37 cellular contexts compared by ENCODE assay signal in the genomic region with DNA sequence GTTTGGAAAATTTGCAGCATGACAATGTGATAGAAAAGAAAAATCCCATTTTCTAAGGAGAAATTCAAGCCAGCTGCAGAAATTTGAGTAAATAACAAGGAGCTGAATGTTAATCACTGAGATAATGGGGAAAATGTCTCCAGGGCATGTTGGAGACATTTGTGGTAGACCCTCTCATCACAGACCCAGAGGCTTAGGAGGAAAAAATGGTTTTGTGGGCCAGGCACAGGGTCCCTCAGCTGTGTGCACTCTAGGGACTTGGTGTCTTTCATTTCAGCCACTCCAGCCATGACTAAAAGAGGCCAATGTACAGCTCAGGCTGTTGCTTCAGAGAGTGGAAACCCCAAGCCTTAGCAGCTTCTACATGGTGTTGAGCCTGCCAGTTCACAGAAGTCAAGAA.
"Had no signal": no experiment of that assay in that cellular context is flagged by ENCODE, and none has a peak within 500 bp of the region (broad histone marks: within the 10 kb centered on the region; RNA-seq: fewer than 3 reads in every experiment).

No MANE protein-coding gene starts in this region.

- H3K9me3 ChIP-seq: MG63 had no signal

- H3K36me3 ChIP-seq: MG63 had no signal

- DNase-seq: Karpas-422, Kasumi-1, MG63, MM.1S, MV-4-11, NCI-H1048, NCI-H1092, NCI-H1092 treated with DMSO at 0.1 percent for 48 hours, NCI-H1105, NCI-H1105 treated with DMSO at 0.1 percent for 48 hours, NCI-H1417, NCI-H1417 treated with DMSO at 0.1 percent for 48 hours, NCI-H1436, NCI-H1436 treated with DMSO at 0.1 percent for 48 hours, NCI-H146, NCI-H1694, NCI-H1694 treated with DMSO at 0.1 percent for 48 hours, NCI-H187, NCI-H187 treated with DMSO at 0.1 percent for 48 hours, NCI-H1930, NCI-H2029, NCI-H2029 treated with DMSO at 0.1 percent for 48 hours, NCI-H2081, NCI-H2081 treated with DMSO at 0.1 percent for 48 hours, NCI-H2107, NCI-H2171, NCI-H2171 treated with DMSO at 0.1 percent for 48 hours, NCI-H2227 treated with DMSO at 0.1 percent for 48 hours, NCI-H226, NCI-H345, NCI-H446, NCI-H446 treated with DMSO at 0.1 percent for 48 hours, NCI-H510A treated with DMSO at 0.1 percent for 48 hours, NCI-H524, NCI-H524 treated with DMSO at 0.1 percent for 48 hours, NCI-H526, NCI-H526 treated with DMSO at 0.1 percent for 48 hours had no signal

- H3K27me3 ChIP-seq: MG63 had no signal

- H3K4me3 ChIP-seq: MG63 had no signal
